In genomic region chr13:111981446-111982165, GRCh38 we compare ENCODE assay signal across 1 cellular context.
TF ChIP-seq lines count a peak whose summit lies in the region.

No MANE protein-coding gene starts in this region.

TF ChIP-seq in GM23338, 12 proteins besides CTCF, POLR2A, EP300 and RAD21:
- no peak for TF ChIP-seq ZNF462 (CRISPR knock-in tag; IDR thresholded peaks at IDR 0.05)
